Comparison of ENCODE assay signal across 21 cellular contexts in genomic region chr7:69450436-69450835, GRCh38.
DNase-seq lines count a peak whose midpoint lies in the region; ATAC-seq and TF ChIP-seq lines count a peak whose summit lies in the region.
"Had no signal": no experiment of that assay in that cellular context is flagged by ENCODE, and none has a peak within 500 bp of the region (broad histone marks: within the 10 kb centered on the region; RNA-seq: fewer than 3 reads in every experiment).

No MANE protein-coding gene starts in this region.

- H2AK5ac ChIP-seq in mesendoderm (ENCODE audit: low read length) = no peak overlapping the region

- no peak overlapping the region for H4K5ac ChIP-seq in mesendoderm (ENCODE audit: low read length)

- H3K4me1 Mint-ChIP-seq in GM23338 (peaks cover 20% of the 10 kb centered on the region), endodermal cell (peaks cover 38% of the 10 kb centered on the region)
- no peaks in the 10 kb centered on the region for H3K4me1 Mint-ChIP-seq in CD4-positive, alpha-beta memory T cell
- H3K4me1 Mint-ChIP-seq: CD4-positive, CD25-positive, alpha-beta regulatory T cell had no signal

- no peak overlapping the region for H3K27ac Mint-ChIP-seq in GM23338
- H3K27ac Mint-ChIP-seq in endodermal cell = peak overlapping the region; percentile 73
- H3K27ac Mint-ChIP-seq in CD4-positive, alpha-beta memory T cell = no peak overlapping the region
- H3K27ac Mint-ChIP-seq: CD4-positive, CD25-positive, alpha-beta regulatory T cell had no signal

- H4K8ac ChIP-seq in mesendoderm (ENCODE audit: low read depth, low read length) = no peak overlapping the region

- H3K9me3 ChIP-seq in HAP-1 (no peaks in the 10 kb centered on the region), endodermal cell (ENCODE audit: control insufficient read depth, low read length) (no peaks in the 10 kb centered on the region)
- no peaks in the 10 kb centered on the region for H3K9me3 ChIP-seq in CD4-positive, alpha-beta memory T cell (ENCODE audit: control insufficient read depth in 1 of 2, low read length in 2 of 2)

- ATAC-seq in GM23338 = peak; percentile 94
- ATAC-seq in HG02763 (IDR thresholded peaks at IDR 0.05; ENCODE audit: unreplicated experiment) = no peak
- ATAC-seq: GM12878, HepG2, Panc1, SK-N-SH treated with all-trans-retinoic acid at 6 μM for 48 hours had no signal

- H3K9me2 ChIP-seq in GM23338 (ENCODE audit: insufficient read depth) = no peaks in the 10 kb centered on the region

- H3K36me3 ChIP-seq in GM23338 (ENCODE audit: insufficient read depth) (no peaks in the 10 kb centered on the region), HAP-1 (replicated peaks) (no peaks in the 10 kb centered on the region), endodermal cell (ENCODE audit: control insufficient read depth, insufficient read depth, low read length) (no peaks in the 10 kb centered on the region), mesendoderm (ENCODE audit: control insufficient read depth, insufficient read depth, low read length) (no peaks in the 10 kb centered on the region)
- H3K36me3 ChIP-seq in CD4-positive, alpha-beta memory T cell (ENCODE audit: insufficient read depth, low read length) = no peaks in the 10 kb centered on the region

- H3K4ac ChIP-seq in mesendoderm (ENCODE audit: low read depth, low read length) = no peak overlapping the region

- no peaks in the 10 kb centered on the region for H3K79me2 ChIP-seq in GM23338 (replicated peaks; ENCODE audit: insufficient read depth)
- no peaks in the 10 kb centered on the region for H3K79me2 ChIP-seq in mesendoderm (ENCODE audit: control insufficient read depth, insufficient read depth, low read length)

- 0 out of 2 replicates have a peak overlapping the region, but pooled peaks have one; percentile 32 for H3K4me2 ChIP-seq in GM23338
- H3K4me2 ChIP-seq in mesendoderm (ENCODE audit: low read length) = no peak overlapping the region

- no peaks in the 10 kb centered on the region for H4K20me1 ChIP-seq in GM23338 (replicated peaks; ENCODE audit: insufficient read depth)

- H3K4me1 ChIP-seq in GM23338 (ENCODE audit: insufficient read depth) (peaks cover 12% of the 10 kb centered on the region), HAP-1 (peaks cover 10% of the 10 kb centered on the region), endodermal cell (ENCODE audit: control insufficient read depth, insufficient read depth, low read length) (peaks cover 2% of the 10 kb centered on the region), mesendoderm (ENCODE audit: control insufficient read depth, low read depth, low read length) (no peaks in the 10 kb centered on the region)
- H3K4me1 ChIP-seq in CD4-positive, alpha-beta memory T cell (ENCODE audit: insufficient read depth, low read length) = no peaks in the 10 kb centered on the region

- no peak overlapping the region for H2AFZ ChIP-seq in GM23338

- CTCF ChIA-PET in CD4-positive, alpha-beta memory T cell (lab: Charles Lee; ENCODE audit: partially characterized antibody) = no interaction called here

- H3K79me1 ChIP-seq in mesendoderm (ENCODE audit: low read length) = no peaks in the 10 kb centered on the region

- H2BK15ac ChIP-seq in mesendoderm (replicated peaks; ENCODE audit: low read depth) = no peak overlapping the region

- H3F3A ChIP-seq in GM23338 (replicated peaks; ENCODE audit: low read depth) = 0 out of 2 replicates have a peak, but pooled peaks cover 3% of the 10 kb centered on the region

- no peaks in the 10 kb centered on the region; the same call in 2 of the 3 replicates for H3K9me3 Mint-ChIP-seq in GM23338
- peaks cover under 1% of the 10 kb centered on the region for H3K9me3 Mint-ChIP-seq in endodermal cell
- H3K9me3 Mint-ChIP-seq in CD4-positive, alpha-beta memory T cell = peaks cover 0 to 6% (median under 1%) of the 10 kb centered on the region in 8 donors

- WGBS in endodermal cell (ENCODE audit: insufficient coverage in 1 of 2, insufficient read length in 1 of 2), 2 experiments = 4 to 13% methylated on average over 3 to 4 of the region's 4 CpGs
- WGBS in mesendoderm (ENCODE audit: extremely low coverage, insufficient coverage, low lambda C conversion rate) = no CpG with 5 or more reads among the region's 4 CpGs

- H3K4me3 Mint-ChIP-seq in GM23338 (no peak overlapping the region), endodermal cell (peak overlapping the region; percentile 10)
- H3K4me3 Mint-ChIP-seq in CD4-positive, alpha-beta memory T cell = no peak overlapping the region
- H3K4me3 Mint-ChIP-seq: CD4-positive, CD25-positive, alpha-beta regulatory T cell had no signal

- H3K9ac ChIP-seq in endodermal cell (ENCODE audit: extremely low read depth, low read length, poor library complexity, severe bottlenecking) = no peak overlapping the region
- no peak overlapping the region for H3K9ac ChIP-seq in mesendoderm (ENCODE audit: low read length)

- no peak overlapping the region for H3K18ac ChIP-seq in mesendoderm (ENCODE audit: low read length)

- H2BK120ac ChIP-seq in mesendoderm (ENCODE audit: low read depth, low read length) = no peak overlapping the region

- H3K23ac ChIP-seq in mesendoderm (ENCODE audit: low read length) = no peak overlapping the region

- peak; percentile 89 for DNase-seq in GM23338 (ENCODE audit: low spot score)
- DNase-seq in HAP-1 (ENCODE audit: low spot score in 2 of 2) = peak; percentile 58 to 93
- DNase-seq in endodermal cell = peak; percentile 72
- peak; percentile 80 for DNase-seq in mesendoderm
- DNase-seq in CD4-positive, alpha-beta memory T cell = no peak
- DNase-seq in NCI-H446 treated with DMSO at 0.1 percent for 48 hours (lab: John Stamatoyannopoulos, UW) = no peak
- DNase-seq: CD4-positive, CD25-positive, alpha-beta regulatory T cell; COR-L47; DMS79; KBM-7; MM.1S; NCI-H1048; NCI-H146; NCI-H2029; NCI-H2171; NCI-H526 had no signal

- no peak overlapping the region for H2BK5ac ChIP-seq in mesendoderm (ENCODE audit: low read length)

- peaks cover 19% of the 10 kb centered on the region for H3K27me3 Mint-ChIP-seq in GM23338 (ENCODE audit: insufficient read depth, low read depth, poor library complexity)
- peaks cover 5% of the 10 kb centered on the region for H3K27me3 Mint-ChIP-seq in endodermal cell (ENCODE audit: insufficient read depth)
- no peaks in the 10 kb centered on the region for H3K27me3 Mint-ChIP-seq in CD4-positive, alpha-beta memory T cell
- H3K27me3 Mint-ChIP-seq: CD4-positive, CD25-positive, alpha-beta regulatory T cell had no signal

- H3K27ac ChIP-seq in GM23338 (ENCODE audit: low read depth) (no peak overlapping the region), endodermal cell (ENCODE audit: low read depth, low read length) (no peak overlapping the region), mesendoderm (ENCODE audit: low read depth, low read length) (peak overlapping the region; percentile 52)
- H3K27ac ChIP-seq in CD4-positive, alpha-beta memory T cell (ENCODE audit: low read depth, low read length) = no peak overlapping the region

- H3K56ac ChIP-seq in mesendoderm (ENCODE audit: low read length) = no peak overlapping the region

- TF ChIP-seq CTCF in GM23338 (conservative IDR thresholded peaks at IDR 0.05; ENCODE audit: low read depth in 2 of 2) (no peak), endodermal cell (conservative IDR thresholded peaks at IDR 0.05) (no peak)

- peaks cover 19% of the 10 kb centered on the region for H3K27me3 ChIP-seq in GM23338 (ENCODE audit: insufficient read depth)
- no peaks in the 10 kb centered on the region; the same call in 1 of the 2 replicates for H3K27me3 ChIP-seq in HAP-1 (ENCODE audit: low read depth)
- H3K27me3 ChIP-seq in endodermal cell (ENCODE audit: control insufficient read depth, insufficient read depth, low read length, poor library complexity, severe bottlenecking) = no peaks in the 10 kb centered on the region
- no peaks in the 10 kb centered on the region for H3K27me3 ChIP-seq in mesendoderm (ENCODE audit: insufficient read depth, low read length, poor library complexity)
- H3K27me3 ChIP-seq in CD4-positive, alpha-beta memory T cell (ENCODE audit: insufficient read depth, low read length) = no peaks in the 10 kb centered on the region

- no peaks in the 10 kb centered on the region for H3K36me3 Mint-ChIP-seq in GM23338 (ENCODE audit: low read depth)
- H3K36me3 Mint-ChIP-seq in endodermal cell (ENCODE audit: low read depth) = no peaks in the 10 kb centered on the region
- H3K36me3 Mint-ChIP-seq in CD4-positive, alpha-beta memory T cell = no peaks in the 10 kb centered on the region

- intact Hi-C loops in CD4-positive, alpha-beta memory T cell (cut with micrococcal nuclease) = no loop called here

- H3K4me3 ChIP-seq in GM23338 (no peak overlapping the region), HAP-1 (no peak overlapping the region), endodermal cell (ENCODE audit: low read length) (no peak overlapping the region), mesendoderm (ENCODE audit: low read length) (no peak overlapping the region)
- H3K4me3 ChIP-seq in CD4-positive, alpha-beta memory T cell (ENCODE audit: low read length in 2 of 2) = no peak overlapping the region
- H3K4me3 ChIP-seq: GM12878 had no signal

- in situ Hi-C loops in HAP-1 (cut with MboI; ENCODE audit: low sequenced_read_pairs) = no loop called here

- POLR2A ChIA-PET in CD4-positive, alpha-beta memory T cell (lab: Charles Lee; ENCODE audit: partially characterized antibody) = no interaction called here

TF ChIP-seq in GM23338, 12 proteins besides CTCF, POLR2A, EP300 and RAD21:
- TF ChIP-seq STAT1 (IDR thresholded peaks at IDR 0.05; ENCODE audit: unreplicated experiment) (no peak), ZNF331 (CRISPR knock-in tag; IDR thresholded peaks at IDR 0.05; ENCODE audit: low read depth) (no peak), NANOG (IDR thresholded peaks at IDR 0.05; ENCODE audit: borderline replicate concordance) (peak; percentile 89), EZH2phosphoT487 (IDR thresholded peaks at IDR 0.05; ENCODE audit: unreplicated experiment) (no peak), CREB1 (CRISPR knock-in tag; IDR thresholded peaks at IDR 0.05; ENCODE audit: low read depth) (no peak), JUNB (IDR thresholded peaks at IDR 0.05; ENCODE audit: unreplicated experiment) (no peak), POLR2AphosphoS5 (IDR thresholded peaks at IDR 0.05; ENCODE audit: low read depth) (no peak)
- TF ChIP-seq, protein P1, sequence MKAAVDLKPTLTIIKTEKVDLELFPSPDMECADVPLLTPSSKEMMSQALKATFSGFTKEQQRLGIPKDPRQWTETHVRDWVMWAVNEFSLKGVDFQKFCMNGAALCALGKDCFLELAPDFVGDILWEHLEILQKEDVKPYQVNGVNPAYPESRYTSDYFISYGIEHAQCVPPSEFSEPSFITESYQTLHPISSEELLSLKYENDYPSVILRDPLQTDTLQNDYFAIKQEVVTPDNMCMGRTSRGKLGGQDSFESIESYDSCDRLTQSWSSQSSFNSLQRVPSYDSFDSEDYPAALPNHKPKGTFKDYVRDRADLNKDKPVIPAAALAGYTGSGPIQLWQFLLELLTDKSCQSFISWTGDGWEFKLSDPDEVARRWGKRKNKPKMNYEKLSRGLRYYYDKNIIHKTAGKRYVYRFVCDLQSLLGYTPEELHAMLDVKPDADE (IDR thresholded peaks at IDR 0.05) = no peak

Comparison
In these comparisons a context has a peak if more than half of its experiments do, and no peak if none do; other contexts are left out.
1. DNase-seq: peak in GM23338 (single experiment), HAP-1 (2 of 2), endodermal cell (single experiment) and mesendoderm (single experiment); none in CD4-positive, alpha-beta memory T cell (0 of 5) and NCI-H446 treated with DMSO at 0.1 percent for 48 hours (single experiment).